In the genomic region with DNA sequence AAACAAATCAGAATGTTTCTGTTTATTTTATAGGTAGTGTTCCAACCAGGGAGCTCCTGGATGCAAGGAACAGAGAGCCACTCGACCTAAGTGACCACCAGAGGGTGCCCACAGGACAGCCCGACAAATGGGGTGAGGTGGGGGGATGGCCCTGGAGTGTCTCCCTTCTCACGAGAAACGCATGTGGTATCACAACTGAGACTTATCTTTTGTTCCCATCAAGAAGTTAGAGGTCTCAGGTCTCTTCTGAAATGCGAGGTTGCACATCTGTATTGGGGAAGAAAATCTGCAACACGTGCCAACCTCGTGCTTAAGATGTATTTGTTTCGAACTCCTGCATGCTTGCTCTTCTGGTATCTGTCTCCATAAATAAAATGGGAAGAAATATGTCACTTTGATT, we compare ENCODE assay signal across 9 cellular contexts.
DNase-seq lines count a peak whose midpoint lies in the region; ATAC-seq and TF ChIP-seq lines count a peak whose summit lies in the region.
"Had no signal": no experiment of that assay in that cellular context is flagged by ENCODE, and none has a peak within 500 bp of the region (broad histone marks: within the 10 kb centered on the region; RNA-seq: fewer than 3 reads in every experiment).

No MANE protein-coding gene starts in this region.

- ATAC-seq in right cardiac atrium = peak in 1 of 2 donors; percentile 42
- no peak for ATAC-seq in HG03565 (IDR thresholded peaks at IDR 0.05; ENCODE audit: unreplicated experiment)
- ATAC-seq in GM21526 (IDR thresholded peaks at IDR 0.05; ENCODE audit: low FRiP score, unreplicated experiment) = no peak
- no peak for ATAC-seq in GM18517 (IDR thresholded peaks at IDR 0.05; ENCODE audit: unreplicated experiment)

- intact Hi-C loops in right cardiac atrium (cut with DNase I) = loop anchor here in 1 of 4 donors (10.0 kb wide), 1 partner anchor 450 kb away; no protein-coding TSS in a partner anchor

- 37% methylated on average over 8 of the region's 8 CpGs for WGBS in right cardiac atrium

- H3K27ac ChIP-seq in 22Rv1 (no peak overlapping the region), right cardiac atrium (ENCODE audit: low read length) (no peak overlapping the region)

- TF ChIP-seq CTCF in 22Rv1 (IDR thresholded peaks at IDR 0.05) = peak; percentile 44
- peak; percentile 29; the same call in 1 of the 2 replicates for TF ChIP-seq CTCF in GM12875 (IDR thresholded peaks at IDR 0.05; ENCODE audit: borderline replicate concordance, insufficient read depth, low read depth, low read length)

- H3K4me3 ChIP-seq in GM12875 (ENCODE audit: low read depth, low read length) (no peak overlapping the region), right cardiac atrium (ENCODE audit: low read length) (no peak overlapping the region)

- H3K27me3 ChIP-seq in right cardiac atrium (ENCODE audit: control insufficient read depth, insufficient read depth) = no peaks in the 10 kb centered on the region

- no peaks in the 10 kb centered on the region for H3K9me3 ChIP-seq in right cardiac atrium (ENCODE audit: control insufficient read depth, low read length)

- no peaks in the 10 kb centered on the region for H3K4me1 ChIP-seq in right cardiac atrium (ENCODE audit: control insufficient read depth, insufficient read depth, low read length)

- DNase-seq in RPMI7951 (ENCODE audit: low read depth) (peak; percentile 65), right cardiac atrium (peak in 2 of 3 donors; percentile 17 to 47), T-helper 9 cell (no peak)
- DNase-seq: naive B cell had no signal
